In genomic region chr15:79815468-79815867, GRCh38 we compare ENCODE assay signal across 1 cellular context.
TF ChIP-seq lines count a peak whose summit lies in the region.

No MANE protein-coding gene starts in this region.

TF ChIP-seq in H1, 55 proteins besides CTCF, POLR2A, EP300 and RAD21 (continued from another document):
- TF ChIP-seq, protein P1, sequence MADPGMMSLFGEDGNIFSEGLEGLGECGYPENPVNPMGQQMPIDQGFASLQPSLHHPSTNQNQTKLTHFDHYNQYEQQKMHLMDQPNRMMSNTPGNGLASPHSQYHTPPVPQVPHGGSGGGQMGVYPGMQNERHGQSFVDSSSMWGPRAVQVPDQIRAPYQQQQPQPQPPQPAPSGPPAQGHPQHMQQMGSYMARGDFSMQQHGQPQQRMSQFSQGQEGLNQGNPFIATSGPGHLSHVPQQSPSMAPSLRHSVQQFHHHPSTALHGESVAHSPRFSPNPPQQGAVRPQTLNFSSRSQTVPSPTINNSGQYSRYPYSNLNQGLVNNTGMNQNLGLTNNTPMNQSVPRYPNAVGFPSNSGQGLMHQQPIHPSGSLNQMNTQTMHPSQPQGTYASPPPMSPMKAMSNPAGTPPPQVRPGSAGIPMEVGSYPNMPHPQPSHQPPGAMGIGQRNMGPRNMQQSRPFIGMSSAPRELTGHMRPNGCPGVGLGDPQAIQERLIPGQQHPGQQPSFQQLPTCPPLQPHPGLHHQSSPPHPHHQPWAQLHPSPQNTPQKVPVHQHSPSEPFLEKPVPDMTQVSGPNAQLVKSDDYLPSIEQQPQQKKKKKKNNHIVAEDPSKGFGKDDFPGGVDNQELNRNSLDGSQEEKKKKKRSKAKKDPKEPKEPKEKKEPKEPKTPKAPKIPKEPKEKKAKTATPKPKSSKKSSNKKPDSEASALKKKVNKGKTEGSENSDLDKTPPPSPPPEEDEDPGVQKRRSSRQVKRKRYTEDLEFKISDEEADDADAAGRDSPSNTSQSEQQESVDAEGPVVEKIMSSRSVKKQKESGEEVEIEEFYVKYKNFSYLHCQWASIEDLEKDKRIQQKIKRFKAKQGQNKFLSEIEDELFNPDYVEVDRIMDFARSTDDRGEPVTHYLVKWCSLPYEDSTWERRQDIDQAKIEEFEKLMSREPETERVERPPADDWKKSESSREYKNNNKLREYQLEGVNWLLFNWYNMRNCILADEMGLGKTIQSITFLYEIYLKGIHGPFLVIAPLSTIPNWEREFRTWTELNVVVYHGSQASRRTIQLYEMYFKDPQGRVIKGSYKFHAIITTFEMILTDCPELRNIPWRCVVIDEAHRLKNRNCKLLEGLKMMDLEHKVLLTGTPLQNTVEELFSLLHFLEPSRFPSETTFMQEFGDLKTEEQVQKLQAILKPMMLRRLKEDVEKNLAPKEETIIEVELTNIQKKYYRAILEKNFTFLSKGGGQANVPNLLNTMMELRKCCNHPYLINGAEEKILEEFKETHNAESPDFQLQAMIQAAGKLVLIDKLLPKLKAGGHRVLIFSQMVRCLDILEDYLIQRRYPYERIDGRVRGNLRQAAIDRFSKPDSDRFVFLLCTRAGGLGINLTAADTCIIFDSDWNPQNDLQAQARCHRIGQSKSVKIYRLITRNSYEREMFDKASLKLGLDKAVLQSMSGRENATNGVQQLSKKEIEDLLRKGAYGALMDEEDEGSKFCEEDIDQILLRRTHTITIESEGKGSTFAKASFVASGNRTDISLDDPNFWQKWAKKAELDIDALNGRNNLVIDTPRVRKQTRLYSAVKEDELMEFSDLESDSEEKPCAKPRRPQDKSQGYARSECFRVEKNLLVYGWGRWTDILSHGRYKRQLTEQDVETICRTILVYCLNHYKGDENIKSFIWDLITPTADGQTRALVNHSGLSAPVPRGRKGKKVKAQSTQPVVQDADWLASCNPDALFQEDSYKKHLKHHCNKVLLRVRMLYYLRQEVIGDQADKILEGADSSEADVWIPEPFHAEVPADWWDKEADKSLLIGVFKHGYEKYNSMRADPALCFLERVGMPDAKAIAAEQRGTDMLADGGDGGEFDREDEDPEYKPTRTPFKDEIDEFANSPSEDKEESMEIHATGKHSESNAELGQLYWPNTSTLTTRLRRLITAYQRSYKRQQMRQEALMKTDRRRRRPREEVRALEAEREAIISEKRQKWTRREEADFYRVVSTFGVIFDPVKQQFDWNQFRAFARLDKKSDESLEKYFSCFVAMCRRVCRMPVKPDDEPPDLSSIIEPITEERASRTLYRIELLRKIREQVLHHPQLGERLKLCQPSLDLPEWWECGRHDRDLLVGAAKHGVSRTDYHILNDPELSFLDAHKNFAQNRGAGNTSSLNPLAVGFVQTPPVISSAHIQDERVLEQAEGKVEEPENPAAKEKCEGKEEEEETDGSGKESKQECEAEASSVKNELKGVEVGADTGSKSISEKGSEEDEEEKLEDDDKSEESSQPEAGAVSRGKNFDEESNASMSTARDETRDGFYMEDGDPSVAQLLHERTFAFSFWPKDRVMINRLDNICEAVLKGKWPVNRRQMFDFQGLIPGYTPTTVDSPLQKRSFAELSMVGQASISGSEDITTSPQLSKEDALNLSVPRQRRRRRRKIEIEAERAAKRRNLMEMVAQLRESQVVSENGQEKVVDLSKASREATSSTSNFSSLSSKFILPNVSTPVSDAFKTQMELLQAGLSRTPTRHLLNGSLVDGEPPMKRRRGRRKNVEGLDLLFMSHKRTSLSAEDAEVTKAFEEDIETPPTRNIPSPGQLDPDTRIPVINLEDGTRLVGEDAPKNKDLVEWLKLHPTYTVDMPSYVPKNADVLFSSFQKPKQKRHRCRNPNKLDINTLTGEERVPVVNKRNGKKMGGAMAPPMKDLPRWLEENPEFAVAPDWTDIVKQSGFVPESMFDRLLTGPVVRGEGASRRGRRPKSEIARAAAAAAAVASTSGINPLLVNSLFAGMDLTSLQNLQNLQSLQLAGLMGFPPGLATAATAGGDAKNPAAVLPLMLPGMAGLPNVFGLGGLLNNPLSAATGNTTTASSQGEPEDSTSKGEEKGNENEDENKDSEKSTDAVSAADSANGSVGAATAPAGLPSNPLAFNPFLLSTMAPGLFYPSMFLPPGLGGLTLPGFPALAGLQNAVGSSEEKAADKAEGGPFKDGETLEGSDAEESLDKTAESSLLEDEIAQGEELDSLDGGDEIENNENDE (IDR thresholded peaks at IDR 0.05; ENCODE audit: insufficient replicate concordance, low read length): no peak
- TF ChIP-seq RNF2 (IDR thresholded peaks at IDR 0.05; ENCODE audit: borderline replicate concordance, low read depth, low read length, missing control alignments, poor library complexity, severe bottlenecking) (no peak), SIRT6 (IDR thresholded peaks at IDR 0.05; ENCODE audit: low read length) (no peak), E2F6 (IDR thresholded peaks at IDR 0.05) (no peak), YY1 (IDR thresholded peaks at IDR 0.05; ENCODE audit: low read depth, low read length) (no peak), CREB1 (IDR thresholded peaks at IDR 0.05) (no peak)
TF ChIP-seq in H1: peak in this region for 0.
